In the genomic region with DNA sequence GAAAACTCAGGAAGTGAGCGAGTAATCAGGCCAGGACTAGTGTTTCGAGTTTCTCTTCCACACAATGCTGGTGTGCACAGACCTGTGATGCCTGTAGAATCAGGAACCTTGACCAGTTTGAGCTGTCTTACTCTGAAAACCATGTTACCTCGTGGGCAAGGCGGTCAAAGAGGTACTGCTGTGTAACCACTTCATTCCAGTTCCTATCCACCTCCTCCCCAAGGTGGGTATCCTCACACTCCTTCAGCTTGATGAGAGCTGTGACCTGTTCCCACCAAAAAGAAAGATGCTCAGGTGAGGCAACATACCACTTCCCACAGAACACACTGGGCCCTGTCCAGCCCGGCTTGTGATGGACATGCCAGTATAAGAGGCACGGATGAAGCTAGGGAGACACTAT, we compare ENCODE assay signal across 23 cellular contexts.
A peak's percentile ranks its signal among the peaks of the same experiment; 100 is the strongest.
DNase-seq lines count a peak whose midpoint lies in the region; ATAC-seq and TF ChIP-seq lines count a peak whose summit lies in the region.
"Had no signal": no experiment of that assay in that cellular context is flagged by ENCODE, and none has a peak within 500 bp of the region (broad histone marks: within the 10 kb centered on the region; RNA-seq: fewer than 3 reads in every experiment).

No MANE protein-coding gene starts in this region.

- H3K4me3 Mint-ChIP-seq in IgD-negative memory B cell, result no peak overlapping the region
- H3K4me3 Mint-ChIP-seq in effector memory CD8-positive, alpha-beta T cell, result no peak overlapping the region
- no peak overlapping the region for H3K4me3 Mint-ChIP-seq in stimulated activated naive B cell treated with anti-CD40 and anti-IgM and Interleukin-4, amounts not matched to agents 10 μg/mL and 1 μg/mL and 100 μg/mL, for 72 hours
- H3K4me3 Mint-ChIP-seq: activated CD4-positive, alpha-beta T cell treated with anti-CD3 and anti-CD28 coated beads, Interleukin-2, amount 10 ng/mL, durations not matched to agents 24 days and 14 days; activated CD8-positive, alpha-beta memory T cell treated with anti-CD3 and anti-CD28 coated beads, Interleukin-2, amount 10 ng/mL, durations not matched to agents 7 days and 5 days had no signal

- H3K36me3 Mint-ChIP-seq in IgD-negative memory B cell, result peaks cover 2% of the 10 kb centered on the region
- H3K36me3 Mint-ChIP-seq in effector memory CD8-positive, alpha-beta T cell (ENCODE audit: insufficient read depth), result peaks cover 59% of the 10 kb centered on the region
- H3K36me3 Mint-ChIP-seq in stimulated activated naive B cell treated with anti-CD40 and anti-IgM and Interleukin-4, amounts not matched to agents 10 μg/mL and 1 μg/mL and 100 μg/mL, for 72 hours, result peaks cover 33 to 77% of the 10 kb centered on the region in 2 donors

- peak overlapping the region in 2 of 3 donors; percentile 33 to 55 for H3K27ac Mint-ChIP-seq in IgD-negative memory B cell
- H3K27ac Mint-ChIP-seq in effector memory CD8-positive, alpha-beta T cell, result peak overlapping the region; percentile 27 to 73
- H3K27ac Mint-ChIP-seq in stimulated activated naive B cell treated with anti-CD40 and anti-IgM and Interleukin-4, amounts not matched to agents 10 μg/mL and 1 μg/mL and 100 μg/mL, for 72 hours, result peak overlapping the region; percentile 69

- no peak for TF ChIP-seq POLR2A in GM18505 (IDR thresholded peaks at IDR 0.05; ENCODE audit: borderline replicate concordance, extremely low read depth, insufficient read depth, insufficient read length)

- intact Hi-C loops in Right ventricle myocardium inferior (cut with DNase I) (no loop called here), cardiac septum (cut with DNase I) (no loop called here)

- ATAC-seq in Right ventricle myocardium inferior (peak; percentile 17), GM18505 (IDR thresholded peaks at IDR 0.05; ENCODE audit: unreplicated experiment) (no peak)
- no peak for ATAC-seq in effector memory CD8-positive, alpha-beta T cell (replicated peaks)
- ATAC-seq in stimulated activated naive B cell treated with anti-CD40 and anti-IgM and Interleukin-4, amounts not matched to agents 10 μg/mL and 1 μg/mL and 100 μg/mL, for 72 hours (replicated peaks), result no peak
- ATAC-seq: activated CD8-positive, alpha-beta memory T cell treated with anti-CD3 and anti-CD28 coated beads, Interleukin-2, amount 10 ng/mL, durations not matched to agents 7 days and 5 days; left lung had no signal

- H3K27me3 Mint-ChIP-seq in IgD-negative memory B cell, result no peaks in the 10 kb centered on the region
- no peaks in the 10 kb centered on the region for H3K27me3 Mint-ChIP-seq in effector memory CD8-positive, alpha-beta T cell
- H3K27me3 Mint-ChIP-seq in stimulated activated naive B cell treated with anti-CD40 and anti-IgM and Interleukin-4, amounts not matched to agents 10 μg/mL and 1 μg/mL and 100 μg/mL, for 72 hours, result no peaks in the 10 kb centered on the region
- H3K27me3 Mint-ChIP-seq: activated CD4-positive, alpha-beta T cell treated with anti-CD3 and anti-CD28 coated beads, Interleukin-2, amount 10 ng/mL, durations not matched to agents 24 days and 14 days; activated CD8-positive, alpha-beta memory T cell treated with anti-CD3 and anti-CD28 coated beads, Interleukin-2, amount 10 ng/mL, durations not matched to agents 7 days and 5 days had no signal

- H3K4me1 Mint-ChIP-seq in IgD-negative memory B cell, result no peaks in the 10 kb centered on the region
- no peaks in the 10 kb centered on the region for H3K4me1 Mint-ChIP-seq in effector memory CD8-positive, alpha-beta T cell (ENCODE audit: low read depth in 2 of 2)
- no peaks in the 10 kb centered on the region for H3K4me1 Mint-ChIP-seq in stimulated activated naive B cell treated with anti-CD40 and anti-IgM and Interleukin-4, amounts not matched to agents 10 μg/mL and 1 μg/mL and 100 μg/mL, for 72 hours

- DNase-seq in Right ventricle myocardium inferior (ENCODE audit: missing footprints) (no peak), cardiac septum (ENCODE audit: low spot score) (no peak), OCI-M1 (lab: John Stamatoyannopoulos, UW) (no peak)
- no peak for DNase-seq in effector memory CD8-positive, alpha-beta T cell
- DNase-seq in stimulated activated naive B cell treated with anti-CD40 and anti-IgM and Interleukin-4, amounts not matched to agents 10 μg/mL and 1 μg/mL and 100 μg/mL, for 72 hours, result no peak
- no peak for DNase-seq in activated CD8-positive, alpha-beta memory T cell treated with anti-CD3 and anti-CD28 coated beads, Interleukin-2, amount 50 U/mL, for 48 hours
- DNase-seq: ACHN; activated CD4-positive, alpha-beta T cell treated with anti-CD3 and anti-CD28 coated beads, Interleukin-2, amount 10 ng/mL, durations not matched to agents 24 days and 14 days; activated CD8-positive, alpha-beta memory T cell treated with anti-CD3 and anti-CD28 coated beads, Interleukin-2, amount 10 ng/mL, durations not matched to agents 7 days and 5 days; BE2C; cerebellar nuclear complex; DMS79 treated with DMSO at 0.1 percent for 48 hours; dorsolateral prefrontal cortex; GF-D8; left lung; NCI-H1436; NCI-H2107; NCI-H446 treated with DMSO at 0.1 percent for 48 hours; nucleus accumbens; Right ventricle myocardium superior; transverse colon had no signal

- no peaks in the 10 kb centered on the region for H3K9me3 Mint-ChIP-seq in IgD-negative memory B cell
- H3K9me3 Mint-ChIP-seq in effector memory CD8-positive, alpha-beta T cell, result no peaks in the 10 kb centered on the region
- no peaks in the 10 kb centered on the region for H3K9me3 Mint-ChIP-seq in stimulated activated naive B cell treated with anti-CD40 and anti-IgM and Interleukin-4, amounts not matched to agents 10 μg/mL and 1 μg/mL and 100 μg/mL, for 72 hours
- H3K9me3 Mint-ChIP-seq: activated CD4-positive, alpha-beta T cell treated with anti-CD3 and anti-CD28 coated beads, Interleukin-2, amount 10 ng/mL, durations not matched to agents 24 days and 14 days had no signal
